In genomic region chr2:198242093-198242492, GRCh38 we compare ENCODE assay signal across 28 cellular contexts.
"Had no signal": no experiment of that assay in that cellular context is flagged by ENCODE, and none has a peak within 500 bp of the region (broad histone marks: within the 10 kb centered on the region; RNA-seq: fewer than 3 reads in every experiment).

No MANE protein-coding gene starts in this region.

- H3K4me2 ChIP-seq: neural progenitor cell, smooth muscle cell had no signal

- H3K27me3 ChIP-seq: neural progenitor cell, neutrophil, pancreas, right lobe of liver, spleen, suprapubic skin, testis, tibial artery, upper lobe of left lung, vagina had no signal

- ATAC-seq: naive thymus-derived CD4-positive, alpha-beta T cell; natural killer cell; pancreas; right cardiac atrium; right lobe of liver; stimulated activated memory B cell treated with anti-CD40 and anti-IgM and Interleukin-4, amounts not matched to agents 10 μg/mL and 1 μg/mL and 100 μg/mL, for 72 hours; stimulated activated naive CD8-positive, alpha-beta T cell treated with anti-CD3 and anti-CD28 coated beads, Interleukin-15, amount 100 ng/mL, for 72 hours; stimulated activated naive CD8-positive, alpha-beta T cell treated with anti-CD3 and anti-CD28 coated beads, Interleukin-15, Interleukin-2, amounts not matched to agents 100 U/mL and 50 U/mL, for 24 hours had no signal

- H3K4me1 ChIP-seq: neural progenitor cell, pancreas, prostate gland, right lobe of liver, spleen, suprapubic skin, testis, tibial artery, transverse colon, upper lobe of left lung, vagina had no signal

- H3K4me3 ChIP-seq: neural progenitor cell, pancreas, prostate gland, right lobe of liver, skin epidermis, smooth muscle cell, spleen, suprapubic skin, testis, tibial artery, transverse colon, upper lobe of left lung, vagina had no signal

- H3K9ac ChIP-seq: neural progenitor cell had no signal

- H3K36me3 ChIP-seq: neural progenitor cell, neutrophil, pancreas, prostate gland, right lobe of liver, spleen, suprapubic skin, tibial artery, transverse colon, upper lobe of left lung, vagina had no signal

- H2AFZ ChIP-seq: neural progenitor cell had no signal

- H3K27ac ChIP-seq: neural progenitor cell, neutrophil, pancreas, prostate gland, right lobe of liver, skin epidermis, spleen, suprapubic skin, testis, tibial artery, transverse colon, upper lobe of left lung, vagina had no signal

- DNase-seq: naive thymus-derived CD4-positive, alpha-beta T cell; natural killer cell; nucleus accumbens; pancreas; right cardiac atrium; right lobe of liver; spleen; stimulated activated CD4-positive, alpha-beta T cell treated with anti-CD3 and anti-CD28 coated beads, Interleukin-12 subunit alpha, Interleukin-12 subunit beta, amount 100 ng/mL, for 4 hours; stimulated activated CD4-positive, alpha-beta T cell treated with anti-CD3 and anti-CD28 coated beads, Interleukin-1b, Interleukin-23, amount 100 ng/mL, for 48 hours; stimulated activated CD4-positive, alpha-beta T cell treated with anti-CD3 and anti-CD28 coated beads, Interleukin-4, amount 100 ng/mL, for 1 hour; stimulated activated CD4-positive, alpha-beta T cell treated with anti-CD3 and anti-CD28 coated beads, Interleukin-4, amount 100 ng/mL, for 4 hours; stimulated activated CD8-positive, alpha-beta memory T cell treated with anti-CD3 and anti-CD28 coated beads, Interleukin-4, amount 100 ng/mL, for 48 hours; stimulated activated naive CD4-positive, alpha-beta T cell; stimulated activated naive CD8-positive, alpha-beta T cell treated with anti-CD3 and anti-CD28 coated beads, Interleukin-15, amount 100 ng/mL, for 72 hours; stimulated activated naive CD8-positive, alpha-beta T cell treated with anti-CD3 and anti-CD28 coated beads, Interleukin-15, Interleukin-2, amounts not matched to agents 100 U/mL and 50 U/mL, for 24 hours; substantia nigra; testis; tibial artery; transverse colon; upper lobe of left lung had no signal

- H3K9me3 ChIP-seq: neutrophil, pancreas, prostate gland, right lobe of liver, spleen, suprapubic skin, testis, tibial artery, transverse colon, upper lobe of left lung, vagina had no signal
